Comparison of ENCODE assay signal across 22 cellular contexts in genomic region chr14:52848626-52849025, GRCh38.
"Had no signal": no experiment of that assay in that cellular context is flagged by ENCODE, and none has a peak within 500 bp of the region (broad histone marks: within the 10 kb centered on the region; RNA-seq: fewer than 3 reads in every experiment).

No MANE protein-coding gene starts in this region.

- H3K27me3 ChIP-seq: breast epithelium, right atrium auricular region, transverse colon, vagina had no signal

- H3K4me3 Mint-ChIP-seq: naive thymus-derived CD8-positive, alpha-beta T cell had no signal

- H3K36me3 ChIP-seq: breast epithelium, right atrium auricular region, transverse colon, vagina had no signal

- H3K4me1 ChIP-seq: breast epithelium had no signal

- H3K4me3 ChIP-seq: breast epithelium, mucosa of descending colon, right atrium auricular region, skin epidermis, transverse colon, vagina had no signal

- H3K27ac Mint-ChIP-seq: naive thymus-derived CD8-positive, alpha-beta T cell; progenitor cell of endocrine pancreas had no signal

- ATAC-seq: left lobe of liver; mucosa of descending colon; naive thymus-derived CD8-positive, alpha-beta T cell had no signal

- H3K27me3 Mint-ChIP-seq: progenitor cell of endocrine pancreas had no signal

- H3K9me3 ChIP-seq: breast epithelium, mucosa of descending colon, right atrium auricular region, transverse colon, vagina had no signal

- H3K27ac ChIP-seq: breast epithelium, right atrium auricular region, transverse colon, vagina had no signal

- DNase-seq: activated CD4-positive, alpha-beta T cell treated with anti-CD3 and anti-CD28 coated beads for 1 hour; activated CD4-positive, alpha-beta T cell treated with anti-CD3 and anti-CD28 coated beads, Interleukin-2, amount 50 U/mL, for 4 hours; activated naive CD4-positive, alpha-beta T cell treated with Interleukin-2 at 50 U/mL for 16 hours; activated T-cell treated with anti-CD3 and anti-CD28 coated beads for 4 hours; anterior cingulate cortex; erythroblast; hippocampal formation; mammary epithelial cell; mucosa of descending colon; naive thymus-derived CD8-positive, alpha-beta T cell; nucleus accumbens; stimulated activated CD4-positive, alpha-beta T cell treated with anti-CD3 and anti-CD28 coated beads, Interleukin-4, amount 100 ng/mL, for 4 hours; stimulated activated CD8-positive, alpha-beta memory T cell treated with anti-CD3 and anti-CD28 coated beads, Interleukin-4, amount 100 ng/mL, for 48 hours; stimulated activated naive CD4-positive, alpha-beta T cell treated with Interleukin-2 at 50 U/mL for 16 hours; T1000; transverse colon had no signal
